16 cellular contexts compared by ENCODE assay signal in genomic region chr1:17094664-17095063, GRCh38. TPM values are rescaled to one million over a fixed set of nuclear protein-coding genes. Genes with fewer than 3 reads are reported as not detected.
A peak's percentile ranks its signal among the peaks of the same experiment; 100 is the strongest.
DNase-seq lines count a peak whose midpoint lies in the region; ATAC-seq and TF ChIP-seq lines count a peak whose summit lies in the region.
"Had no signal": no experiment of that assay in that cellular context is flagged by ENCODE, and none has a peak within 500 bp of the region (broad histone marks: within the 10 kb centered on the region; RNA-seq: fewer than 3 reads in every experiment).

No MANE protein-coding gene starts in this region.

- H3K9me3 ChIP-seq in GM23248 (ENCODE audit: low read depth) (no peaks in the 10 kb centered on the region), gastrocnemius medialis (no peaks in the 10 kb centered on the region)

- H3K4me3 ChIP-seq in GM23248 = no peak overlapping the region
- no peak overlapping the region for H3K4me3 ChIP-seq in gastrocnemius medialis

- WGBS in GM23248 (ENCODE audit: low coverage in 1 of 2, low lambda C conversion rate in 2 of 2, missing lambda C conversion rate in 2 of 2), 2 experiments = 19 to 24% methylated on average over 5 of the region's 5 CpGs

- no peaks in the 10 kb centered on the region for H3K9me2 ChIP-seq in GM23248 (ENCODE audit: insufficient read depth)

- no peaks in the 10 kb centered on the region for H4K20me1 ChIP-seq in GM23248 (ENCODE audit: insufficient read depth)

- H3K27ac ChIP-seq in GM23248 (no peak overlapping the region), angular gyrus (ENCODE audit: low read depth, low read length) (peak overlapping the region; percentile 64), gastrocnemius medialis (peak overlapping the region; percentile 20 to 97 (median 96))

- no peak for TF ChIP-seq POLR2A in gastrocnemius medialis (IDR thresholded peaks at IDR 0.05)

- H3K36me3 ChIP-seq in GM23248 (ENCODE audit: low read depth) (no peaks in the 10 kb centered on the region), gastrocnemius medialis (peaks cover 0 to 36% of the 10 kb centered on the region in 2 donors)

- in situ Hi-C loops in GM13976 (cut with MboI; ENCODE audit: low sequenced_read_pairs, unreplicated experiment) = no loop called here
- in situ Hi-C loops in GM23248 (cut with MboI) = no loop called here
- in situ Hi-C loops in gastrocnemius medialis (cut with MboI; ENCODE audit: low sequenced_read_pairs in 4 of 4) = no loop called here

- H3K27me3 ChIP-seq in GM23248 (replicated peaks; ENCODE audit: insufficient read depth) (peaks cover 22% of the 10 kb centered on the region), gastrocnemius medialis (no peaks in the 10 kb centered on the region)

- no peak overlapping the region for H3K4me2 ChIP-seq in GM23248 (ENCODE audit: unreplicated experiment)

- H3K9ac ChIP-seq in GM23248 = no peak overlapping the region

- H3K4me1 ChIP-seq in GM23248 (ENCODE audit: insufficient read depth) (no peaks in the 10 kb centered on the region), gastrocnemius medialis (peaks cover 46 to 81% of the 10 kb centered on the region in 2 donors)

- H3F3A ChIP-seq in GM23248 (ENCODE audit: insufficient read depth) = no peaks in the 10 kb centered on the region

- ATAC-seq in gastrocnemius medialis (no peak), sciatic nerve (no peak)
- ATAC-seq: HCT116, natural killer cell had no signal

- no peak overlapping the region for H2AFZ ChIP-seq in GM23248

- TF ChIP-seq CTCF in GM13976 (IDR thresholded peaks at IDR 0.05; ENCODE audit: borderline replicate concordance, control extremely low read depth, extremely low read depth, insufficient read depth, missing control alignments) = no peak
- no peak for TF ChIP-seq CTCF in gastrocnemius medialis (IDR thresholded peaks at IDR 0.05 in 4 of 5, conservative IDR thresholded peaks at IDR 0.05 in 1 of 5)

- intact Hi-C loops in gastrocnemius medialis (cut with DNase I; ENCODE audit: low total_unique reads) = loop anchor here (5.0 kb wide), 1 partner anchor 1788 kb away; no protein-coding TSS in a partner anchor
- intact Hi-C loops in sciatic nerve (cut with DNase I) = no loop called here

- H3K79me2 ChIP-seq in GM23248 (ENCODE audit: insufficient read depth) = no peaks in the 10 kb centered on the region

- DNase-seq in GM13976 (ENCODE audit: low spot score) = peak; percentile 56
- DNase-seq in GM23248 = peak; percentile 50
- no peak for DNase-seq in gastrocnemius medialis
- no peak for DNase-seq in NCI-H748 (lab: John Stamatoyannopoulos, UW; ENCODE audit: unreplicated experiment)
- DNase-seq in retina = no peak
- no peak for DNase-seq in MV-4-11 (lab: John Stamatoyannopoulos, UW)
- no peak for DNase-seq in sciatic nerve (ENCODE audit: low spot score)
- DNase-seq: activated CD4-positive, alpha-beta T cell treated with anti-CD3 and anti-CD28 coated beads, Interleukin-2, amount 10 ng/mL, durations not matched to agents 24 days and 14 days; activated naive CD8-positive, alpha-beta T cell treated with anti-CD3 and anti-CD28 coated beads for 36 hours; activated T-cell treated with anti-CD3 and anti-CD28 coated beads for 4 hours; Calu3; natural killer cell; NCI-H1436 treated with DMSO at 0.1 percent for 48 hours had no signal

RNA-seq across cellular contexts. Expression of gene PADI2, which starts 24.6 kb away (rescaled TPM):
- 0.13 and 0.22 TPM in 2 replicates for total RNA-seq in GM23248 (2014; rRNA removed; shearing (Covaris generic))
- polyA plus RNA-seq in GM23248 (2016; fragmentation: Nextera tagmentation; extraction: Ambion mirVana) = 0.08 and 0.11 TPM in 2 replicates
- total RNA-seq in gastrocnemius medialis (100 to 1,000 TPM; 156 to 176 (median 171) TPM), sciatic nerve (21.2 TPM)
- total RNA-seq: pulmonary artery endothelial cell had no signal

RNA-seq across cellular contexts. Expression of gene SDHB, which starts 40.8 kb away (rescaled TPM):
- 84.1 and 126 TPM in 2 replicates for total RNA-seq in GM23248 (2014; rRNA removed; shearing (Covaris generic))
- 124 and 132 TPM in 2 replicates for polyA plus RNA-seq in GM23248 (2016; fragmentation: Nextera tagmentation; extraction: Ambion mirVana)
- total RNA-seq in gastrocnemius medialis (100 to 1,000 TPM; 238 to 405 (median 328) TPM), sciatic nerve (69.4 TPM)

Comparison
In these comparisons a context has a peak if more than half of its experiments do, and no peak if none do; other contexts are left out.
1. DNase-seq: peak in GM13976 (single experiment) and GM23248 (single experiment); none in gastrocnemius medialis (0 of 2), NCI-H748 (single experiment), retina (single experiment), MV-4-11 (single experiment) and sciatic nerve (single experiment).
2. RNA of gene PADI2, which starts 24.6 kb away (total RNA-seq): 156 to 176 TPM in gastrocnemius medialis and 21.2 TPM in sciatic nerve (single experiment); 0.13 to 0.22 TPM in GM23248; every median in the first group is over 10 times any median in the second.